ENCODE assay signal across 8 cellular contexts in the genomic region with DNA sequence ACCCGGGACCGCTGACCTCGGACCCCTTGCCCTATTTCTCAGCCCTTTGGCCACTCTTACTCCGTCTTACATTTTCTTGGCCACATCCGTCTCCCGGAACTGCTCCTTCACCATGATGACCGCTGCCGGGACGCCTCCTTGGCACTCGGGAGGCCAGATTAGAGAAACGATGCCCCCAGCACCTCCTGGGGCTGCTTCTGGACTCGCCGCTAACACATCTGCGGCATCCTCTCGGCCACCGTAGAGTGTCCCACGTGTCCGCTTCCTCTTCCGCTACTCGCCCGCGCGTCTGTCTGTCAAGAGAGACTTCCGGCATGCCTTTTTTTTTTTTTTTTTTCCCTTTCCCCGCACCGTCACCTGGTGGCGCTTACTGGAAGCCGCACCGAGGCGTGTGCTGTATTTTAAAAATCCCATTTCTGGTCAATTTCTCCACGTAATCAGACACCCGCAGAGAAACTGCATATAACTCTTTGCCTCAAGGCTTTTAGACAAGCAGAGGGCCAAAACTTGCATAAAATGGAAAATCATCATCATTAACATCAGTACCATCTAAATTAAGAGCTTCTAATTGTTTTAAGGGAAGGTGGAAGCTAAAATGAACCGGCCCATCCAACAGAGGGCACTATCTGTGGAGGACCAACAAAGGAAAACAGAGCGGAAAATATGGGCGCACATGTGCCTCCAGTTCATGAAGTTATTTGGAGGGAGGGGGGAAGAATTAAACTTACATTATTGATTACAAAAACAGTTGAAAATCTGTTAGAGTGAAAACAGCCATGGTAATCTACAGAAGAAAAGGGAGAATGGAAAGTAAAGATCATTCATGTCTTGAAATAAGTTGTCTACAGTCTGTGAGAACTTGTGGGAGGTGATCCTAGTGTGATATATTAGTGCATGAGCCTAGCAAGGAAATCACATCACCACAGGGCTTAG. TPM values are rescaled to one million over a fixed set of nuclear protein-coding genes. Genes with fewer than 3 reads are reported as not detected.
DNase-seq lines count a peak whose midpoint lies in the region; ATAC-seq and TF ChIP-seq lines count a peak whose summit lies in the region.

Gene POLR3A (minus strand): TSS at position 222 of the 933 bp plus-strand sequence. CDS start 108 bp downstream, at position 114.

- peak; percentile 73 for TF ChIP-seq CTCF in CD14-positive monocyte (IDR thresholded peaks at IDR 0.05)
- TF ChIP-seq CTCF in dorsolateral prefrontal cortex (IDR thresholded peaks at IDR 0.05 in 54 of 56, conservative IDR thresholded peaks at IDR 0.05 in 2 of 56; ENCODE audit: low read depth in 1 of 56, partially characterized antibody in 56 of 56), result peak; percentile 45 to 91 (median 77)
- peak; percentile 58 to 76 (median 64) for TF ChIP-seq CTCF in right lobe of liver (IDR thresholded peaks at IDR 0.05)

- no peak for TF ChIP-seq POLR2A in right lobe of liver (IDR thresholded peaks at IDR 0.05)

- under 1% methylated on average over 35 of the region's 35 CpGs for WGBS in right lobe of liver (ENCODE audit: insufficient coverage, low coverage, low lambda C conversion rate, missing lambda C conversion rate)

- peak; percentile 62 for ATAC-seq in GM19351 (IDR thresholded peaks at IDR 0.05; ENCODE audit: unreplicated experiment)
- peak; percentile 55 for ATAC-seq in HG03521 (IDR thresholded peaks at IDR 0.05; ENCODE audit: unreplicated experiment)
- peak; percentile 76 to 81 (median 78) for ATAC-seq in right lobe of liver

- intact Hi-C loops in CD14-positive monocyte (cut with micrococcal nuclease) (loop anchor here in 1 of 2 donors (5.0 kb wide), 1 partner anchor 273 kb away; no protein-coding TSS in a partner anchor), dorsolateral prefrontal cortex (cut with DNase I) (loop anchor here in 1 of 2 donors (5.0 to 10.0 kb wide), 2 partner anchors 182 to 1315 kb away; partner anchors contain the start of gene PPIF), right lobe of liver (cut with DNase I) (loop anchor here in 1 of 2 donors (10.0 kb wide), 1 partner anchor 195 kb away; no protein-coding TSS in a partner anchor)

- peak within 1 kb of the TSS; percentile 100 for H3K4me3 Mint-ChIP-seq in CD14-positive monocyte

- H3K36me3 Mint-ChIP-seq in CD14-positive monocyte, result peaks cover 19% of the 10 kb centered on the region in 2 donors

- peak within 1 kb of the TSS; percentile 74 to 98 (median 91) for H3K27ac ChIP-seq in dorsolateral prefrontal cortex
- H3K27ac ChIP-seq in right lobe of liver, result peak within 1 kb of the TSS; percentile 42 to 72 (median 67)

- DNase-seq in CD14-positive monocyte (ENCODE audit: low spot score) (peak; percentile 93), NCI-H748 (lab: John Stamatoyannopoulos, UW; ENCODE audit: unreplicated experiment) (peak; percentile 95), dorsolateral prefrontal cortex (peak; percentile 85 to 93 (median 90)), right lobe of liver (peak; percentile 94 to 95 (median 95))
- DNase-seq in activated CD4-positive, alpha-beta T cell treated with anti-CD3 and anti-CD28 coated beads, Interleukin-2, amount 50 U/mL, for 4 hours, result peak; percentile 87 to 90
- DNase-seq in stimulated activated CD4-positive, alpha-beta T cell treated with anti-CD3 and anti-CD28 coated beads, Interleukin-4, amount 100 ng/mL, for 4 hours, result peak; percentile 88 to 91

- H3K27me3 ChIP-seq in dorsolateral prefrontal cortex (no peaks in the 10 kb centered on the region), right lobe of liver (no peaks in the 10 kb centered on the region)

- H3K4me3 ChIP-seq in dorsolateral prefrontal cortex (peak within 1 kb of the TSS; percentile 61 to 100 (median 94)), right lobe of liver (peak within 1 kb of the TSS; percentile 88 to 97 (median 96))

- H3K4me1 ChIP-seq in right lobe of liver, result peaks cover 0 to 15% (median 5%) of the 10 kb centered on the region in 4 donors

- no peaks in the 10 kb centered on the region for H3K9me3 Mint-ChIP-seq in CD14-positive monocyte

- H3K4me1 Mint-ChIP-seq in CD14-positive monocyte, result peaks cover 33% of the 10 kb centered on the region

- peak within 1 kb of the TSS; percentile 82 to 96 (median 93) for H3K27ac Mint-ChIP-seq in CD14-positive monocyte

- peaks cover 3 to 15% (median 5%) of the 10 kb centered on the region in 4 donors for H3K36me3 ChIP-seq in right lobe of liver

- H3K27me3 Mint-ChIP-seq in CD14-positive monocyte (ENCODE audit: low read depth in 3 of 3), result peaks cover 0 to 6% (median 2%) of the 10 kb centered on the region in 3 donors

- no peaks in the 10 kb centered on the region for H3K9me3 ChIP-seq in right lobe of liver

RNA-seq across cellular contexts. Expression of gene POLR3A, which starts in this region (rescaled TPM):
- 1 to 10 TPM; 2.7 to 4.7 TPM for polyA plus RNA-seq in CD14-positive monocyte
- total RNA-seq in dorsolateral prefrontal cortex, result 10 to 100 TPM; 23.2 to 48.6 (median 36.6) TPM
- total RNA-seq in right lobe of liver, result 1 to 10 TPM; 5.5 to 8.5 (median 6.4) TPM

Comparison
In these comparisons a context has a peak if more than half of its experiments do, and no peak if none do; other contexts are left out.
1. Peak in every context shown above with its lines: DNase-seq, ATAC-seq, H3K4me3 ChIP-seq and H3K27ac ChIP-seq.